ENCODE assay signal across 8 cellular contexts in genomic region chr4:64713256-64713840, GRCh38.
DNase-seq lines count a peak whose midpoint lies in the region; ATAC-seq and TF ChIP-seq lines count a peak whose summit lies in the region.

No MANE protein-coding gene starts in this region.

- POLR2A ChIA-PET in AG04450 (lab: Yijun Ruan, JAX): no interaction called here

- TF ChIP-seq POLR2A in GM18505 (IDR thresholded peaks at IDR 0.05; ENCODE audit: borderline replicate concordance, extremely low read depth, insufficient read depth, insufficient read length) (no peak), Peyer's patch (IDR thresholded peaks at IDR 0.05) (no peak)

- CTCF ChIA-PET in AG04450 (lab: Charles Lee): no interaction called here

- no peaks in the 10 kb centered on the region for H3K4me1 ChIP-seq in Peyer's patch

- H3K27ac ChIP-seq in AG04450 (ENCODE audit: low read depth, low read length): no peak overlapping the region
- no peak overlapping the region for H3K27ac ChIP-seq in Peyer's patch

- H3K4me3 ChIP-seq in AG04450 (ENCODE audit: low read depth, low read length) (no peak overlapping the region), Peyer's patch (no peak overlapping the region)

- TF ChIP-seq CTCF in AG04450 (IDR thresholded peaks at IDR 0.05; ENCODE audit: low read depth, low read length) (peak; percentile 29; the same call in 1 of the 2 replicates), Peyer's patch (IDR thresholded peaks at IDR 0.05) (peak in 4 of 6 experiments; percentile 24 to 38 (median 34))

- H3K9me3 ChIP-seq in AG04450 (ENCODE audit: control insufficient read depth, insufficient read depth, low read length) (no peaks in the 10 kb centered on the region; the same call in none of the 2 replicates), Peyer's patch (no peaks in the 10 kb centered on the region)

- H3K27me3 ChIP-seq in AG04450 (ENCODE audit: control insufficient read depth, insufficient read depth, low read length): no peaks in the 10 kb centered on the region
- no peaks in the 10 kb centered on the region for H3K27me3 ChIP-seq in Peyer's patch

- H3K36me3 ChIP-seq in Peyer's patch: no peaks in the 10 kb centered on the region

- ATAC-seq in GM18505 (IDR thresholded peaks at IDR 0.05; ENCODE audit: unreplicated experiment): peak; percentile 66
- peak; percentile 58 for ATAC-seq in HG03135 (IDR thresholded peaks at IDR 0.05; ENCODE audit: unreplicated experiment)

- DNase-seq in AG04450 (ENCODE audit: low read depth, low spot score): no peak
- no peak for DNase-seq in Peyer's patch
- DNase-seq in glomerular visceral epithelial cell (ENCODE audit: extremely low spot score): peak; percentile 25
- no peak for DNase-seq in T1000 (lab: John Stamatoyannopoulos, UW)
- DNase-seq in putamen (ENCODE audit: low spot score): no peak
- no peak for DNase-seq in stimulated activated CD8-positive, alpha-beta memory T cell treated with anti-CD3 and anti-CD28 coated beads, Interleukin-4, amount 100 ng/mL, for 48 hours
